In the genomic region with DNA sequence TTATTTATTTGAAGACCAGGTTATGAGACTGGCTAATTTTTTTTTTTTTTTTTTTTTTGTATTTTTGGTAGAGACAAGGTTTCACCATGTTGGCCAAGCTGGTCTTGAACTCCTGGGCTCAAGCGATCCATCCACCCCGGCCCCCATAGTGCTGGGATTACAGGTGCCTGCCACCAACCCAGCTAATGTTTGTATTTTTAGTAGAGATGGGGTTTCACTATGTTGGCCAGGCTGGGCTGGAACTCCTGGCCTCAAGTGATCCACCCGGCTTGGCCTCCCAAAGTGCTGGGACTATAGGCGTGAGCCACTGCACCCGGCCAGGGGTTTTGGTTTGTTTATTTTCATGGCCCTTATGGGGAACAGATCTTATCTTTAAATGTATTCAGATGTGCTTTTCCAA, we compare ENCODE assay signal across 2 cellular contexts. TPM values are rescaled to one million over a fixed set of nuclear protein-coding genes. Genes with fewer than 3 reads are reported as not detected.
"Had no signal": no experiment of that assay in that cellular context is flagged by ENCODE, and none has a peak within 500 bp of the region (broad histone marks: within the 10 kb centered on the region; RNA-seq: fewer than 3 reads in every experiment).

No MANE protein-coding gene starts in this region.

RNA-seq across cellular contexts. Expression of a gene that starts 4.5 kb away (rescaled TPM):
- polyA plus RNA-seq: naive thymus-derived CD8-positive, alpha-beta T cell had no signal

RNA-seq across cellular contexts. Expression of a gene that starts 27.4 kb away (rescaled TPM):
- total RNA-seq: naive thymus-derived CD8-positive, alpha-beta T cell; natural killer cell treated with Interleukin-12 subunit alpha and Interleukin-12 subunit beta and Interleukin-15 and Interleukin-18, amount 100 ng/mL, for 72 hours had no signal
- polyA plus RNA-seq: naive thymus-derived CD8-positive, alpha-beta T cell had no signal
